ENCODE assay signal across 18 cellular contexts in genomic region chr22:31929126-31929928, GRCh38. TPM values are rescaled to one million over a fixed set of nuclear protein-coding genes. Genes with fewer than 3 reads are reported as not detected.
DNase-seq lines count a peak whose midpoint lies in the region; ATAC-seq and TF ChIP-seq lines count a peak whose summit lies in the region.
"Had no signal": no experiment of that assay in that cellular context is flagged by ENCODE, and none has a peak within 500 bp of the region (broad histone marks: within the 10 kb centered on the region; RNA-seq: fewer than 3 reads in every experiment).

No MANE protein-coding gene starts in this region.

- H3K27ac ChIP-seq in AG04450 (ENCODE audit: low read depth, low read length), result peak overlapping the region; percentile 52
- no peak overlapping the region for H3K27ac ChIP-seq in coronary artery
- H3K27ac ChIP-seq: SJSA1, thoracic aorta had no signal

- CTCF ChIA-PET in AG04450 (lab: Charles Lee), result no interaction called here

- DNase-seq in AG04450 (ENCODE audit: low read depth, low spot score) (peak; percentile 42), HCEC 1CT (peak; percentile 42), fibroblast of villous mesenchyme (ENCODE audit: low read depth) (peak; percentile 62), myocyte (ENCODE audit: low read depth) (peak; percentile 41), DMS53 (lab: John Stamatoyannopoulos, UW) (no peak), NK-92 (lab: John Stamatoyannopoulos, UW; ENCODE audit: unreplicated experiment) (no peak), coronary artery (ENCODE audit: low spot score) (no peak)
- DNase-seq: activated CD8-positive, alpha-beta T cell treated with anti-CD3 and anti-CD28 coated beads for 36 hours; cerebellar nuclear complex; glutamatergic neuron; naive B cell; NCI-H1048; NCI-H2171; stimulated activated CD4-positive, alpha-beta T cell treated with anti-CD3 and anti-CD28 coated beads, Interleukin-2, amount 100 ng/mL, for 24 hours had no signal

- POLR2A ChIA-PET in AG04450 (lab: Yijun Ruan, JAX), result no interaction called here

- ATAC-seq in HG02763 (IDR thresholded peaks at IDR 0.05; ENCODE audit: unreplicated experiment), result no peak
- ATAC-seq: activated CD8-positive, alpha-beta T cell treated with anti-CD3 and anti-CD28 coated beads for 36 hours had no signal

- no peak for TF ChIP-seq CTCF in AG04450 (IDR thresholded peaks at IDR 0.05; ENCODE audit: low read depth, low read length)
- no peak for TF ChIP-seq CTCF in fibroblast of villous mesenchyme (IDR thresholded peaks at IDR 0.05; ENCODE audit: insufficient read depth, low read depth, low read length)
- TF ChIP-seq CTCF in coronary artery (IDR thresholded peaks at IDR 0.05), result no peak

- H3K4me3 ChIP-seq in AG04450 (ENCODE audit: low read depth, low read length), result no peak overlapping the region
- no peak overlapping the region for H3K4me3 ChIP-seq in fibroblast of villous mesenchyme (ENCODE audit: low read depth, low read length)
- H3K4me3 ChIP-seq in coronary artery, result no peak overlapping the region
- H3K4me3 ChIP-seq: adrenal gland, SJSA1, thoracic aorta had no signal

- H3K27me3 ChIP-seq in AG04450 (ENCODE audit: control insufficient read depth, insufficient read depth, low read length), result peaks cover 7% of the 10 kb centered on the region
- H3K27me3 ChIP-seq: adrenal gland had no signal

- H3K9me3 ChIP-seq in AG04450 (ENCODE audit: control insufficient read depth, insufficient read depth, low read length), result no peaks in the 10 kb centered on the region
- H3K9me3 ChIP-seq: adrenal gland, SJSA1, thoracic aorta had no signal

RNA-seq across cellular contexts. Expression of gene YWHAH, which starts 15.0 kb away (rescaled TPM):
- polyA plus RNA-seq in AG04450 (2011; rRNA removed), result 94.9 and 118 TPM in 2 replicates
- 50.4 and 51.4 TPM in 2 replicates for polyA minus RNA-seq in AG04450 (2011; rRNA and poly(A)+ RNA removed)
- total RNA-seq in fibroblast of villous mesenchyme (131 and 140 TPM in 2 replicates), myocyte (56.4 and 66.1 TPM in 2 replicates)
- 136 TPM for polyA plus RNA-seq in myocyte (2012)

Comparison
In these comparisons a context has a peak if more than half of its experiments do, and no peak if none do; other contexts are left out.
1. DNase-seq: peak in AG04450 (single experiment), HCEC 1CT (single experiment), fibroblast of villous mesenchyme (single experiment) and myocyte (single experiment); none in DMS53 (single experiment), NK-92 (single experiment) and coronary artery (single experiment).